In genomic region chr10:86232646-86233045, GRCh38 we compare ENCODE assay signal across 1 cellular context.
TF ChIP-seq lines count a peak whose summit lies in the region.

No MANE protein-coding gene starts in this region.

TF ChIP-seq in H1, 55 proteins besides CTCF, POLR2A, EP300 and RAD21 (continued from another document):
- TF ChIP-seq CHD7 (IDR thresholded peaks at IDR 0.05; ENCODE audit: insufficient replicate concordance, low read length) (no peak), BCL11A (IDR thresholded peaks at IDR 0.05; ENCODE audit: low read depth in 2 of 2, low read length in 2 of 2) (no peak), ATF2 (IDR thresholded peaks at IDR 0.05; ENCODE audit: low read length) (no peak), CREB1 (IDR thresholded peaks at IDR 0.05) (no peak), CBX5 (IDR thresholded peaks at IDR 0.05; ENCODE audit: low read depth, low read length) (no peak), CBX8 (IDR thresholded peaks at IDR 0.05; ENCODE audit: borderline replicate concordance, low read depth, low read length) (no peak), PHF8 (conservative IDR thresholded peaks at IDR 0.05; ENCODE audit: low read depth, low read length) (no peak), SP1 (IDR thresholded peaks at IDR 0.05; ENCODE audit: low read depth, low read length) (no peak), RBBP5 (IDR thresholded peaks at IDR 0.05; ENCODE audit: borderline replicate concordance, low read depth, low read length) (no peak), SIN3A (conservative IDR thresholded peaks at IDR 0.05 in 1 of 2, IDR thresholded peaks at IDR 0.05 in 1 of 2; ENCODE audit: low read depth in 1 of 2, low read length in 2 of 2) (no peak), FOSL1 (IDR thresholded peaks at IDR 0.05; ENCODE audit: insufficient read depth, low read depth, low read length) (no peak), ATF3 (IDR thresholded peaks at IDR 0.05; ENCODE audit: insufficient read depth, low read depth, low read length) (no peak), POU5F1 (IDR thresholded peaks at IDR 0.05; ENCODE audit: low read depth, low read length) (no peak), GABPA (IDR thresholded peaks at IDR 0.05; ENCODE audit: borderline replicate concordance, insufficient read depth, low read length) (no peak), ASH2L (IDR thresholded peaks at IDR 0.05; ENCODE audit: low read length) (no peak), CEBPB (IDR thresholded peaks at IDR 0.05; ENCODE audit: low read depth, low read length) (no peak)
TF ChIP-seq in H1: peak in this region for 0.
